9 cellular contexts compared by ENCODE assay signal in the genomic region with DNA sequence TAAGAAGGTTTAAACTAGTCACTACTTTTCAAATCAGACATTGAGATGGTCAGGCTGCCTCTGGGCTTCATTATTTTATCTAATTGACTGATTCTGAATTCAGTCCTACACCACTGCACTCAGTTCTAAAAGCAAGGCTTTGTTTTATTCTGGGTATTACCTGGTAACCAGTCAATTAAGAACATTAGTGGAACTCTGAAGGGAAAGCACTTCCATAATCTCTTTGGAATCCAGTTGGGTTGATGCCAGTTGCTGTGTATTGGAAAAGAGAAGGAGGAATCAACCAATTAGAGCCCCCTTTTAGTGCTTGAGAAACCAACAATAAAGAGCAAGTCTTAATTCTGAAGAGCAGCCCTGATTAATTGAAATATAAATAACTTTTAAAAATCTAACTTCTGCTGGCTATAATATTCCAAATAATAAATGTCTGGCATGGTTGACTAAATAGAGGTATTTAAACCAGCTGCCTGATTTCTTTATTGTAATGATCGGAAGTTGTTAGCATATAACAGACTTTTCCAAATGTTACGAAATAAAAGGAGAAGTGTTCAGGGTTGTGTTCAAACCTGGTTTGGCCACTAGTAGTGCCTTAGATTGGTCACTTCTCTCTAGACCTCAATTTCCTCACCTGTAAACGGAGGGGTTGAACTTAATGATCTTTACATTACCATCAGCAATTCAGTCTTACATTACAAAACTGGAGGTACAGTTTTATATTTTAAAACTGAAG. TPM values are rescaled to one million over a fixed set of nuclear protein-coding genes. Genes with fewer than 3 reads are reported as not detected.
DNase-seq lines count a peak whose midpoint lies in the region; ATAC-seq and TF ChIP-seq lines count a peak whose summit lies in the region.
"Had no signal": no experiment of that assay in that cellular context is flagged by ENCODE, and none has a peak within 500 bp of the region (broad histone marks: within the 10 kb centered on the region; RNA-seq: fewer than 3 reads in every experiment).

No MANE protein-coding gene starts in this region.

- peaks cover 7% of the 10 kb centered on the region for H3K36me3 Mint-ChIP-seq in Caco-2 (ENCODE audit: insufficient read depth, unreplicated experiment)

- H3K79me2 ChIP-seq in hepatocyte: peaks cover 58% of the 10 kb centered on the region

- 96% methylated on average over 3 of the region's 3 CpGs for WGBS in hepatocyte (ENCODE audit: low lambda C conversion rate, missing lambda C conversion rate)

- BruUV-seq in Caco-2 (replicated peaks; lab: Mats Ljungman, UMichigan): no TSS peak

- no peak overlapping the region for H3K27ac Mint-ChIP-seq in Caco-2 (ENCODE audit: unreplicated experiment)

- intact Hi-C loops in Caco-2 (cut with micrococcal nuclease; ENCODE audit: unreplicated experiment): no loop called here

- H3K9me3 ChIP-seq in hepatocyte (ENCODE audit: low read depth) (no peaks in the 10 kb centered on the region), Caco-2 (no peaks in the 10 kb centered on the region)

- no peak overlapping the region for H3K4me3 ChIP-seq in hepatocyte
- H3K4me3 ChIP-seq in Caco-2 (ENCODE audit: low read depth, low read length): no peak overlapping the region

- peaks cover 17% of the 10 kb centered on the region for H3K4me1 Mint-ChIP-seq in Caco-2 (ENCODE audit: low read depth, unreplicated experiment)

- TF ChIP-seq CTCF in hepatocyte (IDR thresholded peaks at IDR 0.05; ENCODE audit: poor library complexity): no peak
- TF ChIP-seq CTCF in Caco-2 (IDR thresholded peaks at IDR 0.05; ENCODE audit: insufficient read depth in 1 of 2, low read depth in 1 of 2, low read length in 1 of 2, severe bottlenecking in 1 of 2, unreplicated experiment in 1 of 2): no peak

- H3K4me3 Mint-ChIP-seq in Caco-2 (ENCODE audit: unreplicated experiment): no peak overlapping the region

- DNase-seq in LHCN-M2 (ENCODE audit: low read depth) (peak; percentile 13), hepatocyte (ENCODE audit: low spot score) (no peak), substantia nigra (lab: John Stamatoyannopoulos, UW) (peak in 1 of 49 donors; percentile 48), NCI-H526 treated with DMSO at 0.1 percent for 48 hours (lab: John Stamatoyannopoulos, UW) (no peak), Caco-2 (no peak)
- DNase-seq: activated CD4-positive, alpha-beta T cell treated with anti-CD3 and anti-CD28 coated beads, Interleukin-2, amount 50 U/mL, for 1 hour; NK-92 treated with Interleukin-12 subunit alpha and Interleukin-12 subunit beta, amount 100 ng/mL, for 24 hours had no signal

- H3K9me2 ChIP-seq in hepatocyte (replicated peaks; ENCODE audit: insufficient read depth): no peaks in the 10 kb centered on the region

- peak overlapping the region; percentile 76 for H3K4me2 ChIP-seq in hepatocyte

- no peaks in the 10 kb centered on the region for H3K27me3 ChIP-seq in hepatocyte
- no peaks in the 10 kb centered on the region for H3K27me3 ChIP-seq in Caco-2 (replicated peaks; ENCODE audit: control insufficient read depth, insufficient read depth, low read length)

- H2AFZ ChIP-seq in hepatocyte: no peak overlapping the region

- CTCF ChIA-PET in Caco-2 (lab: Charles Lee): interaction anchor here (1.0 kb wide), 1 partner anchor 43 kb away, joined by 3 read pairs; no protein-coding TSS in a partner anchor

- POLR2A ChIA-PET in Caco-2 (lab: Charles Lee): no interaction called here

- ATAC-seq in SK-N-SH treated with all-trans-retinoic acid at 6 μM for 48 hours (no peak), GM19397 (IDR thresholded peaks at IDR 0.05; ENCODE audit: unreplicated experiment) (no peak)

- H3K4me1 ChIP-seq in hepatocyte (ENCODE audit: insufficient read depth): peaks cover 28% of the 10 kb centered on the region
- H3K4me1 ChIP-seq in Caco-2: peaks cover 30% of the 10 kb centered on the region

- H3K27ac ChIP-seq in hepatocyte (peak overlapping the region; percentile 94), substantia nigra (ENCODE audit: low read depth, low read length, poor library complexity, severe bottlenecking) (peak overlapping the region; percentile 66)

- no peaks in the 10 kb centered on the region for H3K27me3 Mint-ChIP-seq in Caco-2 (ENCODE audit: insufficient read depth, unreplicated experiment)

- H3K36me3 ChIP-seq in hepatocyte (replicated peaks; ENCODE audit: insufficient read depth, low read depth) (no peaks in the 10 kb centered on the region), Caco-2 (ENCODE audit: control insufficient read depth, insufficient read depth, low read length) (no peaks in the 10 kb centered on the region)

- H4K20me1 ChIP-seq in hepatocyte (ENCODE audit: insufficient read depth, poor library complexity, severe bottlenecking): peaks cover 7% of the 10 kb centered on the region

- H3K9me3 Mint-ChIP-seq in Caco-2 (ENCODE audit: unreplicated experiment): no peaks in the 10 kb centered on the region

TF ChIP-seq in SK-N-SH treated with all-trans-retinoic acid at 6 μM for 48 hours, 23 proteins besides CTCF, POLR2A, EP300 and RAD21:
- peak; percentile 64 for TF ChIP-seq ISL1 (CRISPR knock-in tag; IDR thresholded peaks at IDR 0.05)
- no peak for TF ChIP-seq TCF4 (CRISPR knock-in tag; IDR thresholded peaks at IDR 0.05; ENCODE audit: borderline replicate concordance)
TF ChIP-seq in SK-N-SH treated with all-trans-retinoic acid at 6 μM for 48 hours: peak in this region for 1.

RNA-seq across cellular contexts. Expression of gene CPEB4, which starts 32.0 kb away (rescaled TPM):
- total RNA-seq in LHCN-M2 (2014; rRNA removed): 14.0 and 16.2 TPM in 2 replicates
- polyA plus RNA-seq in LHCN-M2 (2012): 3.4 TPM
- total RNA-seq in hepatocyte: 49.2 and 49.7 TPM in 2 replicates
- polyA plus RNA-seq in hepatocyte: 12.0 and 13.3 TPM in 2 replicates
- 21.4 and 25.1 TPM in 2 replicates for total RNA-seq in Caco-2 (2022)
